In genomic region chr13:35765387-35765786, GRCh38 we compare ENCODE assay signal across 26 cellular contexts.
DNase-seq lines count a peak whose midpoint lies in the region; ATAC-seq and TF ChIP-seq lines count a peak whose summit lies in the region.
"Had no signal": no experiment of that assay in that cellular context is flagged by ENCODE, and none has a peak within 500 bp of the region (broad histone marks: within the 10 kb centered on the region; RNA-seq: fewer than 3 reads in every experiment).

No MANE protein-coding gene starts in this region.

- ATAC-seq in IMR-90 (ENCODE audit: low read depth): no peak
- ATAC-seq in WTC11: peak; percentile 73
- no peak for ATAC-seq in omental fat pad (ENCODE audit: low FRiP score)
- ATAC-seq: activated CD8-positive, alpha-beta T cell treated with anti-CD3 and anti-CD28 coated beads for 36 hours; activated T-helper 17 cell treated with anti-CD3 and anti-CD28 coated beads, Interleukin-2, amount 50 U/mL, for 72 hours; esophagus mucosa; left colon; naive thymus-derived CD8-positive, alpha-beta T cell; pancreas had no signal

- H3K9ac ChIP-seq in IMR-90 (ENCODE audit: low read depth, low read length) (no peak overlapping the region), mesenchymal stem cell (ENCODE audit: low read length) (peak overlapping the region; percentile 60)

- no peak overlapping the region for H3K56ac ChIP-seq in IMR-90 (ENCODE audit: extremely low read depth, insufficient read depth, low read length)

- no peaks in the 10 kb centered on the region; the same call in 1 of the 2 replicates for H3K27me3 Mint-ChIP-seq in WTC11 (ENCODE audit: low read depth)
- H3K27me3 Mint-ChIP-seq: type B pancreatic cell had no signal

- H4K8ac ChIP-seq in IMR-90 (ENCODE audit: low read depth in 2 of 2, low read length in 2 of 2) (no peak overlapping the region), mesenchymal stem cell (ENCODE audit: low read length) (no peak overlapping the region)

- H2AFZ ChIP-seq in ACC112 (ENCODE audit: low read length, unreplicated experiment) (peak overlapping the region; percentile 32), IMR-90 (replicated peaks; ENCODE audit: low read length, poor library complexity) (no peak overlapping the region), mesenchymal stem cell (ENCODE audit: low read depth, low read length) (no peak overlapping the region)

- H2AK5ac ChIP-seq in IMR-90 (ENCODE audit: low read depth, low read length) (no peak overlapping the region), mesenchymal stem cell (ENCODE audit: low read length, severe bottlenecking) (no peak overlapping the region)

- H3K79me2 ChIP-seq in ACC112 (ENCODE audit: control insufficient read depth, insufficient read depth, low read length, unreplicated experiment): no peaks in the 10 kb centered on the region

- H2BK5ac ChIP-seq in IMR-90 (ENCODE audit: low read depth, low read length, poor library complexity, severe bottlenecking): no peak overlapping the region
- H2BK5ac ChIP-seq in mesenchymal stem cell (ENCODE audit: low read depth, low read length, poor library complexity, severe bottlenecking): no peak overlapping the region

- no peak for TF ChIP-seq POLR2A in IMR-90 (IDR thresholded peaks at IDR 0.05; ENCODE audit: low read depth, low read length)

- intact Hi-C loops in IMR-90 (cut with micrococcal nuclease): no loop called here
- intact Hi-C loops in tibial artery (cut with DNase I; ENCODE audit: low total_unique reads): no loop called here

- H3K9me3 ChIP-seq in IMR-90 (ENCODE audit: control insufficient read depth, insufficient read depth, low read length) (no peaks in the 10 kb centered on the region), mesenchymal stem cell (ENCODE audit: control insufficient read depth, low read length) (no peaks in the 10 kb centered on the region), MG63 (no peaks in the 10 kb centered on the region), tibial artery (no peaks in the 10 kb centered on the region)
- H3K9me3 ChIP-seq: pancreas had no signal

- no peak for DNase-seq in IMR-90
- no peak for DNase-seq in WTC11 (ENCODE audit: low spot score)
- DNase-seq in mesenchymal stem cell: no peak
- DNase-seq in activated CD4-positive, CD25-positive, alpha-beta regulatory T cell (lab: John Stamatoyannopoulos, UW): no peak
- DNase-seq in MG63: no peak
- DNase-seq in tibial artery: no peak
- DNase-seq in omental fat pad (ENCODE audit: low spot score): no peak
- DNase-seq: activated CD4-positive, CD25-positive, alpha-beta regulatory T cell treated with anti-CD3 and anti-CD28 coated beads, Interleukin-2, amount 50 U/mL, for 72 hours; activated CD8-positive, alpha-beta T cell treated with anti-CD3 and anti-CD28 coated beads for 36 hours; activated naive CD4-positive, alpha-beta T cell treated with anti-CD3 and anti-CD28 coated beads, Interleukin-2, amount 50 U/mL, for 16 hours; foreskin melanocyte; hippocampal formation; left colon; naive thymus-derived CD8-positive, alpha-beta T cell; NCI-H2107; NCI-H446 treated with DMSO at 0.1 percent for 48 hours; pancreas; spleen; stimulated activated CD4-positive, alpha-beta T cell treated with anti-CD3 and anti-CD28 coated beads, Interleukin-2, amount 100 ng/mL, for 48 hours; T-helper 1 cell had no signal

- H3K9me3 Mint-ChIP-seq in WTC11: no peaks in the 10 kb centered on the region
- H3K9me3 Mint-ChIP-seq: activated CD8-positive, alpha-beta T cell treated with anti-CD3 and anti-CD28 coated beads for 36 hours; activated T-helper 17 cell treated with anti-CD3 and anti-CD28 coated beads, Interleukin-2, amount 50 U/mL, for 72 hours; type B pancreatic cell had no signal

- 0 out of 2 replicates have a peak, but pooled peaks cover 2% of the 10 kb centered on the region for H3K4me1 Mint-ChIP-seq in WTC11
- H3K4me1 Mint-ChIP-seq: activated T-helper 17 cell treated with anti-CD3 and anti-CD28 coated beads, Interleukin-2, amount 50 U/mL, for 72 hours; naive thymus-derived CD8-positive, alpha-beta T cell had no signal

- no peak for TF ChIP-seq RAD21 in IMR-90 (IDR thresholded peaks at IDR 0.05; ENCODE audit: low read length)

- H3K9me1 ChIP-seq in IMR-90 (ENCODE audit: insufficient read depth, low read length): 0 out of 2 replicates have a peak, but pooled peaks cover 4% of the 10 kb centered on the region

- H3K36me3 Mint-ChIP-seq in WTC11: no peaks in the 10 kb centered on the region
- H3K36me3 Mint-ChIP-seq: naive thymus-derived CD8-positive, alpha-beta T cell; type B pancreatic cell had no signal

- no peak overlapping the region for H3K18ac ChIP-seq in IMR-90 (ENCODE audit: low read depth, low read length)
- H3K18ac ChIP-seq in mesenchymal stem cell (ENCODE audit: low read depth in 1 of 2, low read length in 2 of 2): no peak overlapping the region

- no peak overlapping the region for H3K27ac Mint-ChIP-seq in WTC11
- H3K27ac Mint-ChIP-seq: activated CD8-positive, alpha-beta T cell treated with anti-CD3 and anti-CD28 coated beads for 36 hours; activated T-helper 17 cell treated with anti-CD3 and anti-CD28 coated beads, Interleukin-2, amount 50 U/mL, for 72 hours; naive thymus-derived CD8-positive, alpha-beta T cell; type B pancreatic cell had no signal

- H2BK12ac ChIP-seq in mesenchymal stem cell (ENCODE audit: low read length in 2 of 2): no peak overlapping the region

- H3K4ac ChIP-seq in IMR-90 (ENCODE audit: low read depth, low read length): no peak overlapping the region
- H3K4ac ChIP-seq in mesenchymal stem cell (ENCODE audit: low read depth in 1 of 2, low read length in 2 of 2): no peak overlapping the region

- H2BK120ac ChIP-seq in IMR-90 (ENCODE audit: low read depth, low read length): peak overlapping the region; percentile 43; the same call in 1 of the 2 replicates
- H2BK120ac ChIP-seq in mesenchymal stem cell (ENCODE audit: low read depth, low read length): no peak overlapping the region

- in situ Hi-C loops in IMR-90 (cut with MboI; ENCODE audit: low sequenced_read_pairs): no loop called here

- WGBS in IMR-90 (ENCODE audit: extremely low coverage in 2 of 2, insufficient read length in 1 of 2), 2 experiments: 70% methylated on average over 3 of the region's 6 CpGs; no CpG with 5 or more reads in 1 of the 2 experiments
- WGBS in mesenchymal stem cell: 63% methylated on average over 5 of the region's 6 CpGs

- POLR2A ChIA-PET in IMR-90 (lab: Charles Lee; ENCODE audit: unreplicated experiment): no interaction called here
- POLR2A ChIA-PET in WTC11 (lab: Charles Lee): no interaction called here

- H3K4me1 ChIP-seq in ACC112 (ENCODE audit: control insufficient read depth, insufficient read depth, low read length, unreplicated experiment) (peaks cover 17% of the 10 kb centered on the region), IMR-90 (ENCODE audit: control insufficient read depth, insufficient read depth, low read length) (peaks cover 5% of the 10 kb centered on the region), mesenchymal stem cell (ENCODE audit: control insufficient read depth, insufficient read depth, low read depth, low read length) (peaks cover 7% of the 10 kb centered on the region), tibial artery (no peaks in the 10 kb centered on the region)
- H3K4me1 ChIP-seq: HAP-1, pancreas, spleen had no signal

- no peak overlapping the region for H3K4me3 ChIP-seq in ACC112 (ENCODE audit: low read depth, low read length)
- no peak overlapping the region for H3K4me3 ChIP-seq in IMR-90 (ENCODE audit: insufficient read depth, low read depth, low read length)
- H3K4me3 ChIP-seq in mesenchymal stem cell (ENCODE audit: insufficient read depth in 1 of 2, low read depth in 1 of 2, low read length in 2 of 2): peak overlapping the region in 1 of 2 experiments; percentile 56
- H3K4me3 ChIP-seq in MG63: no peak overlapping the region
- no peak overlapping the region for H3K4me3 ChIP-seq in tibial artery
- H3K4me3 ChIP-seq: cardiac muscle cell, HAP-1, pancreas, spleen had no signal

- H3K4me3 Mint-ChIP-seq in WTC11: no peak overlapping the region
- H3K4me3 Mint-ChIP-seq: activated CD8-positive, alpha-beta T cell treated with anti-CD3 and anti-CD28 coated beads for 36 hours; activated T-helper 17 cell treated with anti-CD3 and anti-CD28 coated beads, Interleukin-2, amount 50 U/mL, for 72 hours; naive thymus-derived CD8-positive, alpha-beta T cell; type B pancreatic cell had no signal

- TF ChIP-seq CTCF in IMR-90 (conservative IDR thresholded peaks at IDR 0.05; ENCODE audit: low read depth, low read length) (no peak), WTC11 (IDR thresholded peaks at IDR 0.05) (no peak), tibial artery (IDR thresholded peaks at IDR 0.05) (no peak), omental fat pad (IDR thresholded peaks at IDR 0.05) (no peak)

- H3K27me3 ChIP-seq in ACC112 (ENCODE audit: insufficient read depth, low read length) (no peaks in the 10 kb centered on the region), IMR-90 (ENCODE audit: control insufficient read depth, insufficient read depth, low read length) (no peaks in the 10 kb centered on the region; the same call in 1 of the 2 replicates), mesenchymal stem cell (ENCODE audit: control insufficient read depth in 1 of 2, insufficient read depth in 1 of 2, low read length in 2 of 2) (no peaks in the 10 kb centered on the region), MG63 (no peaks in the 10 kb centered on the region), tibial artery (no peaks in the 10 kb centered on the region)
- H3K27me3 ChIP-seq: cardiac muscle cell, pancreas, spleen had no signal

- H3K23ac ChIP-seq in IMR-90 (ENCODE audit: low read depth, low read length) (no peak overlapping the region), mesenchymal stem cell (ENCODE audit: low read length in 2 of 2) (no peak overlapping the region)

- H2BK15ac ChIP-seq in IMR-90 (ENCODE audit: low read depth, low read length) (no peak overlapping the region), mesenchymal stem cell (ENCODE audit: low read depth, poor library complexity, severe bottlenecking) (no peak overlapping the region)

- H4K20me1 ChIP-seq in IMR-90 (ENCODE audit: insufficient read depth, low read length): no peaks in the 10 kb centered on the region

- H3K36me3 ChIP-seq in ACC112 (ENCODE audit: insufficient read depth, low read length): no peaks in the 10 kb centered on the region
- no peaks in the 10 kb centered on the region for H3K36me3 ChIP-seq in IMR-90 (ENCODE audit: control insufficient read depth, insufficient read depth, low read length)
- no peaks in the 10 kb centered on the region for H3K36me3 ChIP-seq in mesenchymal stem cell (ENCODE audit: control insufficient read depth in 1 of 2, insufficient read depth in 2 of 2, low read depth in 1 of 2, low read length in 2 of 2)
- H3K36me3 ChIP-seq in MG63: no peaks in the 10 kb centered on the region
- no peaks in the 10 kb centered on the region for H3K36me3 ChIP-seq in tibial artery
- H3K36me3 ChIP-seq: cardiac muscle cell, HAP-1, pancreas, spleen had no signal

- no peak overlapping the region for H4K91ac ChIP-seq in IMR-90 (ENCODE audit: insufficient read depth, low read depth, low read length)
- H4K91ac ChIP-seq in mesenchymal stem cell (ENCODE audit: low read length): no peak overlapping the region

- BruUV-seq in IMR-90 (replicated peaks; lab: Mats Ljungman, UMichigan): no TSS peak

- no peak overlapping the region for H4K5ac ChIP-seq in IMR-90 (ENCODE audit: low read depth, low read length)

- peak overlapping the region; percentile 24; the same call in 1 of the 2 replicates for H2BK20ac ChIP-seq in IMR-90 (ENCODE audit: low read depth, low read length)

- H3K14ac ChIP-seq in IMR-90 (replicated peaks; ENCODE audit: low read depth, low read length) (no peak overlapping the region), mesenchymal stem cell (ENCODE audit: low read length in 2 of 2) (no peak overlapping the region)

- dilution Hi-C loops in IMR-90 (cut with HindIII; ENCODE audit: low sequenced_read_pairs, unreplicated experiment): no loop called here

- H3K79me1 ChIP-seq in IMR-90 (ENCODE audit: low read depth in 1 of 2, low read length in 2 of 2) (no peaks in the 10 kb centered on the region), mesenchymal stem cell (replicated peaks; ENCODE audit: low read length, poor library complexity, severe bottlenecking) (no peaks in the 10 kb centered on the region)

- H3K27ac ChIP-seq in ACC112 (ENCODE audit: low read depth, low read length) (no peak overlapping the region), IMR-90 (ENCODE audit: insufficient read depth, low read length) (no peak overlapping the region), mesenchymal stem cell (ENCODE audit: low read length, poor library complexity, severe bottlenecking) (no peak overlapping the region), tibial artery (no peak overlapping the region)
- H3K27ac ChIP-seq: cardiac muscle cell, pancreas, spleen had no signal

- CTCF ChIA-PET in IMR-90 (lab: Yijun Ruan, JAX) (no interaction called here), WTC11 (lab: Charles Lee) (interaction anchor here (1.2 kb wide), 1 partner anchor 24 kb away, joined by 6 read pairs; no protein-coding TSS in a partner anchor)

- H2AK9ac ChIP-seq in IMR-90 (replicated peaks; ENCODE audit: low read depth, low read length, poor library complexity): no peak overlapping the region

- H3K4me2 ChIP-seq in IMR-90 (ENCODE audit: low read depth, low read length) (no peak overlapping the region), mesenchymal stem cell (ENCODE audit: low read length, poor library complexity, severe bottlenecking) (no peak overlapping the region)
